ENCODE assay signal across 18 cellular contexts in the genomic region with DNA sequence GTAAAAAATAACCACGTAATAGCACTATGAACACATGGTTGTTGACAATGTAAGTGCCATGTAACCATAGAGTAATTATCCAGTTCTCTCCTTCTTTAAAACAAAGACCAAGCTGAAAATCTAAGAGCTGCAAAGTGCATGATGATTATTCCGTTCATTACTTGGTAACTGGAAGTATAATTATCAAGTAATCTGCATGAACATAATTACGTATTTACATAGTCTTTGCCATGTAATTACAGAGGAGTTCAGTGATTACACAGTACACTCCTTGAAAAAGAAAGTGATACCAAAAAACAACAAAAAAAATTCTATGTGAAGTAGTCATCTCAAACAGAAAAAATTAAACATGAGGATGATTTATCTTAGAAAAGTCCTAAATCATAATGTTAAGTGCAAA.
"Had no signal": no experiment of that assay in that cellular context is flagged by ENCODE, and none has a peak within 500 bp of the region (broad histone marks: within the 10 kb centered on the region; RNA-seq: fewer than 3 reads in every experiment).

No MANE protein-coding gene starts in this region.

- H3K27ac ChIP-seq: cardiac muscle cell, dorsolateral prefrontal cortex, gastroesophageal sphincter, right atrium auricular region, transverse colon, VCaP had no signal

- H3K27me3 ChIP-seq: cardiac muscle cell, gastroesophageal sphincter, right atrium auricular region, transverse colon had no signal

- H3K4me3 Mint-ChIP-seq: activated CD8-positive, alpha-beta memory T cell treated with anti-CD3 and anti-CD28 coated beads, Interleukin-2, amount 10 ng/mL, durations not matched to agents 7 days and 5 days; activated naive CD4-positive, alpha-beta T cell treated with anti-CD3 and anti-CD28 coated beads for 36 hours; naive thymus-derived CD8-positive, alpha-beta T cell had no signal

- ATAC-seq: activated CD8-positive, alpha-beta memory T cell treated with anti-CD3 and anti-CD28 coated beads, Interleukin-2, amount 10 ng/mL, durations not matched to agents 7 days and 5 days; gastroesophageal sphincter; left lobe of liver; naive thymus-derived CD8-positive, alpha-beta T cell; stimulated activated naive CD8-positive, alpha-beta T cell treated with anti-CD3 and anti-CD28 coated beads, Interleukin-15, Interleukin-2, amounts not matched to agents 100 U/mL and 50 U/mL, for 24 hours had no signal

- H3K4me1 ChIP-seq: gastroesophageal sphincter, right atrium auricular region, transverse colon had no signal

- H3K9me3 ChIP-seq: gastroesophageal sphincter, right atrium auricular region, transverse colon had no signal

- H3K36me3 ChIP-seq: cardiac muscle cell, gastroesophageal sphincter, right atrium auricular region, transverse colon had no signal

- H3K9me3 Mint-ChIP-seq: activated naive CD4-positive, alpha-beta T cell treated with anti-CD3 and anti-CD28 coated beads for 36 hours; activated T-helper 2 cell treated with anti-CD3 and anti-CD28 coated beads, Interferon-gamma antibody, Interleukin-2, Interleukin-4, amounts not matched to agents 10 μg/mL and 5 μg/mL and 100 μg/mL, durations not matched to agents 14 hours and 24 hours and 36 hours had no signal

- H3K27ac Mint-ChIP-seq: activated CD8-positive, alpha-beta memory T cell treated with anti-CD3 and anti-CD28 coated beads, Interleukin-2, amount 10 ng/mL, durations not matched to agents 7 days and 5 days; activated naive CD4-positive, alpha-beta T cell treated with anti-CD3 and anti-CD28 coated beads for 36 hours; activated T-helper 2 cell treated with anti-CD3 and anti-CD28 coated beads, Interferon-gamma antibody, Interleukin-2, Interleukin-4, amounts not matched to agents 10 μg/mL and 5 μg/mL and 100 μg/mL, durations not matched to agents 14 hours and 24 hours and 36 hours; naive thymus-derived CD8-positive, alpha-beta T cell; progenitor cell of endocrine pancreas had no signal

- H3K36me3 Mint-ChIP-seq: activated CD8-positive, alpha-beta memory T cell treated with anti-CD3 and anti-CD28 coated beads, Interleukin-2, amount 10 ng/mL, durations not matched to agents 7 days and 5 days; naive thymus-derived CD8-positive, alpha-beta T cell had no signal

- DNase-seq: activated CD4-positive, alpha-beta T cell treated with anti-CD3 and anti-CD28 coated beads for 1 hour; activated CD4-positive, alpha-beta T cell treated with anti-CD3 and anti-CD28 coated beads, Interleukin-2, amount 50 U/mL, for 4 hours; activated CD8-positive, alpha-beta memory T cell treated with anti-CD3 and anti-CD28 coated beads, Interleukin-2, amount 10 ng/mL, durations not matched to agents 7 days and 5 days; activated naive CD4-positive, alpha-beta T cell treated with anti-CD3 and anti-CD28 coated beads for 36 hours; activated T-cell treated with anti-CD3 and anti-CD28 coated beads, Interleukin-2, amount 50 U/mL, for 1 hour; dorsolateral prefrontal cortex; erythroblast; midbrain; naive thymus-derived CD8-positive, alpha-beta T cell; stimulated activated naive CD8-positive, alpha-beta T cell treated with anti-CD3 and anti-CD28 coated beads, Interleukin-15, Interleukin-2, amounts not matched to agents 100 U/mL and 50 U/mL, for 24 hours; transverse colon had no signal

- H3K4me3 ChIP-seq: cardiac muscle cell, gastroesophageal sphincter, right atrium auricular region, transverse colon had no signal

- H3K27me3 Mint-ChIP-seq: activated CD8-positive, alpha-beta memory T cell treated with anti-CD3 and anti-CD28 coated beads, Interleukin-2, amount 10 ng/mL, durations not matched to agents 7 days and 5 days had no signal

- H3K4me1 Mint-ChIP-seq: activated CD8-positive, alpha-beta memory T cell treated with anti-CD3 and anti-CD28 coated beads, Interleukin-2, amount 10 ng/mL, durations not matched to agents 7 days and 5 days; naive thymus-derived CD8-positive, alpha-beta T cell had no signal
